ENCODE assay signal across 17 cellular contexts in genomic region chr5:168612123-168612522, GRCh38.
"Had no signal": no experiment of that assay in that cellular context is flagged by ENCODE, and none has a peak within 500 bp of the region (broad histone marks: within the 10 kb centered on the region; RNA-seq: fewer than 3 reads in every experiment).

No MANE protein-coding gene starts in this region.

- H3K36me3 ChIP-seq: gastrocnemius medialis, heart left ventricle, lower lobe of right lung, right atrium auricular region, suprapubic skin, vagina had no signal

- ATAC-seq: activated CD4-positive, alpha-beta T cell treated with anti-CD3 and anti-CD28 coated beads for 36 hours; gastrocnemius medialis; heart left ventricle; lower lobe of right lung had no signal

- H3K27ac ChIP-seq: coronary artery, gastrocnemius medialis, lower lobe of right lung, right atrium auricular region, suprapubic skin, vagina had no signal

- H3K9me3 ChIP-seq: gastrocnemius medialis, heart left ventricle, lower lobe of right lung, right atrium auricular region, suprapubic skin, vagina had no signal

- H3K4me3 ChIP-seq: coronary artery, gastrocnemius medialis, heart left ventricle, lower lobe of right lung, right atrium auricular region, suprapubic skin, vagina had no signal

- H3K4me1 ChIP-seq: gastrocnemius medialis, lower lobe of right lung, right atrium auricular region, vagina had no signal

- DNase-seq: activated CD4-positive, alpha-beta T cell treated with anti-CD3 and anti-CD28 coated beads for 36 hours; activated CD4-positive, alpha-beta T cell treated with anti-CD3 and anti-CD28 coated beads, Interleukin-2, amount 50 U/mL, for 48 hours; activated gamma-delta T cell treated with Interleukin-2 at 50 U/mL for 16 hours; activated T-cell treated with anti-CD3 and anti-CD28 coated beads for 4 hours; amygdala; central memory CD4-positive, alpha-beta T cell; gastrocnemius medialis; heart left ventricle; lower lobe of right lung; occipital lobe; small intestine; stimulated activated CD4-positive, alpha-beta T cell treated with anti-CD3 and anti-CD28 coated beads, Interleukin-15, amount 100 ng/mL, for 24 hours; stimulated activated CD4-positive, alpha-beta T cell treated with anti-CD3 and anti-CD28 coated beads, Interleukin-2, amount 100 ng/mL, for 48 hours had no signal

- H3K27me3 ChIP-seq: gastrocnemius medialis, heart left ventricle, right atrium auricular region, suprapubic skin, vagina had no signal
